Comparison of ENCODE assay signal across 9 cellular contexts in the genomic region with DNA sequence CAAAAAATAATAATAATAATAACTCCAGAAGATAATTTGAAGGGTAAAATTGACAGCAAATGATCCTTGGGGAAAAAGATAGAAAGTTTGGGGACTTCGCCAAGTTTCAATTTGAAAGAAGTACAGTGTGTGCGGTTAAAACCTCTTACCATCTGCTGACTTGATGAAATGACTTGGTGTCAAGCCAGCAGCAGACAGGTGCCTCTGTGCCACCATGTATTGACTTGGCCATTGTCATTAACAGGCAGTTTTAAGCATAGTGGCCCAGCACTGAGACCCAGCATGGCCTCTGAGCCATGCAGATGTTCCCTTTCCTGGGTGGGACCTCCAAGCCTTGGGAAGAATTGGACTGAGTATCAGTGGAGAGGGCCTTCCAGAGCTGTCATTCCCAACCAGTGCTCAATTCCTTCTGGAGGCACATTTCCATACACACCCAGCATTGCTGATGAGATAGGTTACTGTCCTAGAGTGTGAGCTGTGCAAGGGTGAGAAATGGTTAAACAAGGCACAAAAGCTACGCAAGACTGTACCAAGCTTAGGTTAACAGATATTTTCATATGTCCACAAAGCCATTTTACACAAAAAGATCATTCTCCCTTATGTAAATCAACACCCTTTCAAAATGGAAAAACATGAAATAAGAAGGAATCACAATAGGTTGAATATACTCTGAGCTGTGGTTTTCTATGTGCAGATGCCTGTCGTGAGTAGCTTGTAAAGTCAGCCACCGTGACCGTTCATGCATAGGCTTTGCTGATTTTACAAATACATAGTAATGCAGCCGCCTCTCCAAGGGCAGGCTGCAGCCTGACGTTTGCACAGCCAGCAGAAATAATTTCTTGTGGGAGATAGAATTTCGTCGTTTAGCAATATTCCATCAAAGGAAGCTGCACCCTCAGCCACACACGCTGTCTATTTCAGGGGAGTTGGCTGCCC. TPM values are rescaled to one million over a fixed set of nuclear protein-coding genes. Genes with fewer than 3 reads are reported as not detected.
DNase-seq lines count a peak whose midpoint lies in the region; ATAC-seq and TF ChIP-seq lines count a peak whose summit lies in the region.
"Had no signal": no experiment of that assay in that cellular context is flagged by ENCODE, and none has a peak within 500 bp of the region (broad histone marks: within the 10 kb centered on the region; RNA-seq: fewer than 3 reads in every experiment).

No MANE protein-coding gene starts in this region.

- no peaks in the 10 kb centered on the region for H3K36me3 ChIP-seq in OCI-LY7 (ENCODE audit: insufficient read depth, low read length)
- no peaks in the 10 kb centered on the region for H3K36me3 ChIP-seq in H7 (replicated peaks; ENCODE audit: control insufficient read depth, insufficient read depth, low read length)

- CTCF ChIA-PET in OCI-LY7 (lab: Charles Lee; ENCODE audit: unreplicated experiment): interaction anchor here (0.8 kb wide), 1 partner anchor 16 kb away, joined by 4 read pairs; no protein-coding TSS in a partner anchor

- no peaks in the 10 kb centered on the region for H3K4me1 Mint-ChIP-seq in activated T-helper 1 cell treated with anti-CD3 and anti-CD28 coated beads, Interleukin-12 subunit alpha, Interleukin-12 subunit beta, Interleukin-2, Interleukin-4 antibody, amounts not matched to agents 30 ng/mL and 10 ng/mL and 1 ng/mL, durations not matched to agents 14 hours and 24 hours and 36 hours (ENCODE audit: low read depth)

- peaks cover 11% of the 10 kb centered on the region for H3K27me3 Mint-ChIP-seq in activated T-helper 1 cell treated with anti-CD3 and anti-CD28 coated beads, Interleukin-12 subunit alpha, Interleukin-12 subunit beta, Interleukin-2, Interleukin-4 antibody, amounts not matched to agents 30 ng/mL and 10 ng/mL and 1 ng/mL, durations not matched to agents 14 hours and 24 hours and 36 hours (ENCODE audit: insufficient read depth)

- H3K4me3 Mint-ChIP-seq in activated T-helper 1 cell treated with anti-CD3 and anti-CD28 coated beads, Interleukin-12 subunit alpha, Interleukin-12 subunit beta, Interleukin-2, Interleukin-4 antibody, amounts not matched to agents 30 ng/mL and 10 ng/mL and 1 ng/mL, durations not matched to agents 14 hours and 24 hours and 36 hours: no peak overlapping the region

- no peaks in the 10 kb centered on the region for H3K36me3 Mint-ChIP-seq in activated T-helper 1 cell treated with anti-CD3 and anti-CD28 coated beads, Interleukin-12 subunit alpha, Interleukin-12 subunit beta, Interleukin-2, Interleukin-4 antibody, amounts not matched to agents 30 ng/mL and 10 ng/mL and 1 ng/mL, durations not matched to agents 14 hours and 24 hours and 36 hours (ENCODE audit: low read depth)

- no TSS peak for BruUV-seq in OCI-LY7 (replicated peaks; lab: Mats Ljungman, UMichigan)

- peak; percentile 27 for DNase-seq in DMS 273 treated with DMSO at 0.1 percent for 48 hours (lab: John Stamatoyannopoulos, UW)
- DNase-seq in OCI-LY7 (ENCODE audit: low spot score): peak; percentile 47
- DNase-seq in SHP77 (lab: John Stamatoyannopoulos, UW): no peak
- DNase-seq in mesenteric fat pad (ENCODE audit: low spot score): no peak
- no peak for DNase-seq in activated T-helper 1 cell treated with anti-CD3 and anti-CD28 coated beads, Interleukin-12 subunit alpha, Interleukin-12 subunit beta, Interleukin-2, Interleukin-4 antibody, amounts not matched to agents 30 ng/mL and 10 ng/mL and 1 ng/mL, durations not matched to agents 14 hours and 24 hours and 36 hours (ENCODE audit: low spot score)
- no peak for DNase-seq in H7
- DNase-seq: AML-193 had no signal

- H3K27ac ChIP-seq in OCI-LY7 (ENCODE audit: low read depth, low read length, poor library complexity, severe bottlenecking): no peak overlapping the region

- no peak overlapping the region for H3K27ac Mint-ChIP-seq in activated T-helper 1 cell treated with anti-CD3 and anti-CD28 coated beads, Interleukin-12 subunit alpha, Interleukin-12 subunit beta, Interleukin-2, Interleukin-4 antibody, amounts not matched to agents 30 ng/mL and 10 ng/mL and 1 ng/mL, durations not matched to agents 14 hours and 24 hours and 36 hours

- no peaks in the 10 kb centered on the region for H3K27me3 ChIP-seq in H7 (ENCODE audit: control insufficient read depth, insufficient read depth, low read length)

- intact Hi-C loops in OCI-LY7 (cut with micrococcal nuclease; ENCODE audit: unreplicated experiment): no loop called here
- intact Hi-C loops in activated T-helper 1 cell treated with anti-CD3 and anti-CD28 coated beads, Interleukin-12 subunit alpha, Interleukin-12 subunit beta, Interleukin-2, Interleukin-4 antibody, amounts not matched to agents 30 ng/mL and 10 ng/mL and 1 ng/mL, durations not matched to agents 14 hours and 24 hours and 36 hours (cut with micrococcal nuclease): no loop called here

- ATAC-seq in GM21390 (IDR thresholded peaks at IDR 0.05; ENCODE audit: unreplicated experiment) (peak; percentile 85), HG03439 (IDR thresholded peaks at IDR 0.05; ENCODE audit: unreplicated experiment) (peak; percentile 70)

- peak overlapping the region; percentile 47; the same call in 1 of the 2 replicates for H2AFZ ChIP-seq in OCI-LY7 (ENCODE audit: low read length)

- H3K4me3 ChIP-seq in OCI-LY7 (ENCODE audit: low read depth, low read length, poor library complexity, severe bottlenecking) (peak overlapping the region; percentile 1), H7 (ENCODE audit: insufficient read depth, low read depth, low read length) (no peak overlapping the region)

- H4K20me1 ChIP-seq in OCI-LY7 (ENCODE audit: insufficient read depth, low read length): no peaks in the 10 kb centered on the region

- no peaks in the 10 kb centered on the region for H3K9me3 Mint-ChIP-seq in activated T-helper 1 cell treated with anti-CD3 and anti-CD28 coated beads, Interleukin-12 subunit alpha, Interleukin-12 subunit beta, Interleukin-2, Interleukin-4 antibody, amounts not matched to agents 30 ng/mL and 10 ng/mL and 1 ng/mL, durations not matched to agents 14 hours and 24 hours and 36 hours

- no peaks in the 10 kb centered on the region for H3K9me2 ChIP-seq in OCI-LY7 (ENCODE audit: insufficient read depth, low read length)

- no peaks in the 10 kb centered on the region for H3K9me3 ChIP-seq in OCI-LY7 (ENCODE audit: low read length)

- POLR2A ChIA-PET in OCI-LY7 (lab: Charles Lee): interaction anchor here (0.5 to 3.1 kb wide), 11 partner anchors 10 to 93 kb away, joined by 3 to 26 read pairs (median 4); no protein-coding TSS in a partner anchor

- H3K79me2 ChIP-seq in OCI-LY7 (ENCODE audit: insufficient read depth, low read depth, low read length): no peaks in the 10 kb centered on the region

- H3K4me1 ChIP-seq in OCI-LY7 (ENCODE audit: insufficient read depth, low read length, poor library complexity, severe bottlenecking): peaks cover 12% of the 10 kb centered on the region

- no peak for TF ChIP-seq CTCF in OCI-LY7 (conservative IDR thresholded peaks at IDR 0.05; ENCODE audit: low read length)

- peak overlapping the region; percentile 69 for H3K4me2 ChIP-seq in OCI-LY7 (ENCODE audit: low read length)

RNA-seq across cellular contexts. Expression of gene FBXW7, which starts 59.4 kb away (rescaled TPM):
- total RNA-seq in OCI-LY7 (2014; rRNA removed; shearing (Covaris generic)): 58.8 and 97.7 TPM in 2 replicates
- total RNA-seq in OCI-LY7 (2022) (97.3 and 102 TPM in 2 replicates), mesenteric fat pad (37.9 TPM)
- 53.0 and 53.3 TPM in 2 replicates for total RNA-seq in activated T-helper 1 cell treated with anti-CD3 and anti-CD28 coated beads, Interleukin-12 subunit alpha, Interleukin-12 subunit beta, Interleukin-2, Interleukin-4 antibody, amounts not matched to agents 30 ng/mL and 10 ng/mL and 1 ng/mL, durations not matched to agents 14 hours and 24 hours and 36 hours
- 12.7 and 22.7 TPM in 2 replicates for total RNA-seq in H7 (2014; rRNA removed; shearing (Covaris generic))

Comparison
In these comparisons a context has a peak if more than half of its experiments do, and no peak if none do; other contexts are left out.
1. DNase-seq: peak in DMS 273 treated with DMSO at 0.1 percent for 48 hours (single experiment) and OCI-LY7 (single experiment); none in SHP77 (0 of 2), mesenteric fat pad (single experiment), activated T-helper 1 cell treated with anti-CD3 and anti-CD28 coated beads, Interleukin-12 subunit alpha, Interleukin-12 subunit beta, Interleukin-2, Interleukin-4 antibody, amounts not matched to agents 30 ng/mL and 10 ng/mL and 1 ng/mL, durations not matched to agents 14 hours and 24 hours and 36 hours (single experiment) and H7 (single experiment).